ENCODE assay signal across 1 cellular context in the genomic region with DNA sequence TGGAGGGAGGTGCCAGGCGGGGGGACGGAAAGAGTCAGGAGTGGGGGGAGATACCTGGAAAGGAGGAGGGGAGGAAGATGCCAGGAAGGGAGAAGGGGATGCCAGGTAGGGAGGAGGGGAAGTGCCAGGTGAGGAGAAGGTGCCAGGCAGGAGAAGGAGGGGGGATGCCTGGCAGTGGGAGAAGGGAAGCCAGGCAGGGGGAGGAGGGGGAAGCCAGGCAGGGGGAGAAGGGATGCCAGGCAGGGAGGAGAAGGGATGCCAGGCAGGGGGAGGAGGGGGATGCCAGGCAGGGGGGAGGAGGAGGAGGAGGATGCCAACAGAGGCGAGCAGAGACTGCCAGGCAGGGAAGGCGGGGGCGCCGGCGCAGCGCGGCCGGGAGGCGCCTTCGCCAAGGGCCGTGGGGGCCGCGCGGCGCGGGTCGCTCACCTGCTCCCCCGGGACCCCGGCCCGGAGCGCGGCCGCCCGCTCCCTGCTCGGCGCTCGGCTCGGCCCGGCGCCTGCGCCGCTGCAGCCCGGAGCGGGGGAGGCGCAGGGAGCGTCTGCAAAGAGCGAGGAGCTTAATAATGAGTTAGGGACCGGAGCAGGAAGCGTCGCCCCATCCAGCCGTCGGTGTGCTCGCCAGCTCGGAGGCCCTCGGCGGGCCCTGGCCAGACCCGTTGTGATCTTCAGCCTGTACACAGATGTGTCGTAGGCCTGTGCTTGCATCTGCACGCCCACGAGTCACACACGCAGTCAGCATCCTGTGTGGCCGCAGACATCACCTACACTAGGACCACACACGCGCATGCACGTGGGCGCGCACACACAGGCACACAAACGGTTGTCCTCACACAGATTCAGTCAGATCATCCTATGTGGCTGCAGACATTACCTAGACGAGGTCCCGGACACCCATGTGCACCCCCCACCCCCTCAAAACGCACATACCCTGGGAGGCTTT.
TF ChIP-seq lines count a peak whose summit lies in the region.

No MANE protein-coding gene starts in this region.

TF ChIP-seq in K562, 482 proteins besides CTCF, POLR2A, EP300 and RAD21 (continued from another document and continues in another):
- TF ChIP-seq, protein P1, sequence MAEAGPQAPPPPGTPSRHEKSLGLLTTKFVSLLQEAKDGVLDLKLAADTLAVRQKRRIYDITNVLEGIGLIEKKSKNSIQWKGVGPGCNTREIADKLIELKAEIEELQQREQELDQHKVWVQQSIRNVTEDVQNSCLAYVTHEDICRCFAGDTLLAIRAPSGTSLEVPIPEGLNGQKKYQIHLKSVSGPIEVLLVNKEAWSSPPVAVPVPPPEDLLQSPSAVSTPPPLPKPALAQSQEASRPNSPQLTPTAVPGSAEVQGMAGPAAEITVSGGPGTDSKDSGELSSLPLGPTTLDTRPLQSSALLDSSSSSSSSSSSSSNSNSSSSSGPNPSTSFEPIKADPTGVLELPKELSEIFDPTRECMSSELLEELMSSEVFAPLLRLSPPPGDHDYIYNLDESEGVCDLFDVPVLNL (CRISPR knock-in tag; IDR thresholded peaks at IDR 0.05; ENCODE audit: low read depth), result no peak
- TF ChIP-seq, protein P2, sequence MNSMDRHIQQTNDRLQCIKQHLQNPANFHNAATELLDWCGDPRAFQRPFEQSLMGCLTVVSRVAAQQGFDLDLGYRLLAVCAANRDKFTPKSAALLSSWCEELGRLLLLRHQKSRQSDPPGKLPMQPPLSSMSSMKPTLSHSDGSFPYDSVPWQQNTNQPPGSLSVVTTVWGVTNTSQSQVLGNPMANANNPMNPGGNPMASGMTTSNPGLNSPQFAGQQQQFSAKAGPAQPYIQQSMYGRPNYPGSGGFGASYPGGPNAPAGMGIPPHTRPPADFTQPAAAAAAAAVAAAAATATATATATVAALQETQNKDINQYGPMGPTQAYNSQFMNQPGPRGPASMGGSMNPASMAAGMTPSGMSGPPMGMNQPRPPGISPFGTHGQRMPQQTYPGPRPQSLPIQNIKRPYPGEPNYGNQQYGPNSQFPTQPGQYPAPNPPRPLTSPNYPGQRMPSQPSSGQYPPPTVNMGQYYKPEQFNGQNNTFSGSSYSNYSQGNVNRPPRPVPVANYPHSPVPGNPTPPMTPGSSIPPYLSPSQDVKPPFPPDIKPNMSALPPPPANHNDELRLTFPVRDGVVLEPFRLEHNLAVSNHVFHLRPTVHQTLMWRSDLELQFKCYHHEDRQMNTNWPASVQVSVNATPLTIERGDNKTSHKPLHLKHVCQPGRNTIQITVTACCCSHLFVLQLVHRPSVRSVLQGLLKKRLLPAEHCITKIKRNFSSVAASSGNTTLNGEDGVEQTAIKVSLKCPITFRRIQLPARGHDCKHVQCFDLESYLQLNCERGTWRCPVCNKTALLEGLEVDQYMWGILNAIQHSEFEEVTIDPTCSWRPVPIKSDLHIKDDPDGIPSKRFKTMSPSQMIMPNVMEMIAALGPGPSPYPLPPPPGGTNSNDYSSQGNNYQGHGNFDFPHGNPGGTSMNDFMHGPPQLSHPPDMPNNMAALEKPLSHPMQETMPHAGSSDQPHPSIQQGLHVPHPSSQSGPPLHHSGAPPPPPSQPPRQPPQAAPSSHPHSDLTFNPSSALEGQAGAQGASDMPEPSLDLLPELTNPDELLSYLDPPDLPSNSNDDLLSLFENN (IDR thresholded peaks at IDR 0.05; ENCODE audit: low read depth in 2 of 2, low read length in 2 of 2), result no peak
- TF ChIP-seq YY1 (IDR thresholded peaks at IDR 0.05; ENCODE audit: borderline replicate concordance in 1 of 3, control insufficient read depth in 1 of 3, extremely low read depth in 1 of 3, insufficient read depth in 3 of 3, insufficient read length in 1 of 3, insufficient replicate concordance in 2 of 3, low read depth in 1 of 3, low read length in 2 of 3) (peak in 2 of 3 experiments; percentile 70 to 86), JUND (IDR thresholded peaks at IDR 0.05; ENCODE audit: borderline replicate concordance, low read depth, low read length) (0 out of 2 replicates have a peak, but pooled peaks have one; percentile 2), JUND (tag; IDR thresholded peaks at IDR 0.05; ENCODE audit: borderline replicate concordance, low read depth, low read length) (no peak), FOXJ3 (CRISPR knock-in tag; IDR thresholded peaks at IDR 0.05) (no peak), NUFIP1 (IDR thresholded peaks at IDR 0.05; ENCODE audit: partially characterized antibody) (no peak), BRF2 (IDR thresholded peaks at IDR 0.05; ENCODE audit: borderline replicate concordance, insufficient read depth, insufficient read length) (no peak), MTA1 (IDR thresholded peaks at IDR 0.05; ENCODE audit: borderline replicate concordance) (no peak), HNRNPL (IDR thresholded peaks at IDR 0.05; ENCODE audit: low read depth, low read length) (no peak), EP400 (IDR thresholded peaks at IDR 0.05) (no peak), DEAF1 (CRISPR knock-in tag; IDR thresholded peaks at IDR 0.05) (no peak), NFE2 (IDR thresholded peaks at IDR 0.05; ENCODE audit: low read depth) (no peak), MAX (CRISPR knock-in tag; IDR thresholded peaks at IDR 0.05) (peak; percentile 66), SFPQ (IDR thresholded peaks at IDR 0.05; ENCODE audit: low read depth, low read length) (no peak), SRSF9 (IDR thresholded peaks at IDR 0.05; ENCODE audit: borderline replicate concordance, low read depth, low read length) (no peak), FOXP4 (CRISPR knock-in tag; IDR thresholded peaks at IDR 0.05; ENCODE audit: borderline replicate concordance) (no peak), ARHGAP35 (IDR thresholded peaks at IDR 0.05; ENCODE audit: partially characterized antibody) (no peak), ZNF444 (CRISPR knock-in tag; IDR thresholded peaks at IDR 0.05) (no peak), ESRRB (CRISPR knock-in tag; IDR thresholded peaks at IDR 0.05; ENCODE audit: borderline replicate concordance) (no peak), HMGN3 (IDR thresholded peaks at IDR 0.05; ENCODE audit: borderline replicate concordance, extremely low read depth, insufficient read length, low read depth, low read length) (peak; percentile 49), HNRNPUL1 (IDR thresholded peaks at IDR 0.05; ENCODE audit: low read length) (no peak), HOXB6 (CRISPR knock-in tag; IDR thresholded peaks at IDR 0.05; ENCODE audit: borderline replicate concordance) (no peak), ZNF124 (CRISPR knock-in tag; IDR thresholded peaks at IDR 0.05) (no peak), ZNF174 (CRISPR knock-in tag; IDR thresholded peaks at IDR 0.05) (no peak), ZNF239 (CRISPR knock-in tag; IDR thresholded peaks at IDR 0.05) (no peak), TAF9B (IDR thresholded peaks at IDR 0.05; ENCODE audit: partially characterized antibody) (no peak), TRIM24 (IDR thresholded peaks at IDR 0.05) (no peak; a peak in 1 of 4 replicates), CBX5 (IDR thresholded peaks at IDR 0.05; ENCODE audit: borderline replicate concordance, low read depth) (no peak), ATF1 (CRISPR knock-in tag; IDR thresholded peaks at IDR 0.05) (no peak), ATF1 (tag; IDR thresholded peaks at IDR 0.05) (0 out of 2 replicates have a peak, but pooled peaks have one; percentile 40), MEIS2 (IDR thresholded peaks at IDR 0.05; ENCODE audit: partially characterized antibody) (peak; percentile 28), KDM1A (IDR thresholded peaks at IDR 0.05) (no peak), SMARCE1 (IDR thresholded peaks at IDR 0.05) (no peak)
- TF ChIP-seq, protein P3, sequence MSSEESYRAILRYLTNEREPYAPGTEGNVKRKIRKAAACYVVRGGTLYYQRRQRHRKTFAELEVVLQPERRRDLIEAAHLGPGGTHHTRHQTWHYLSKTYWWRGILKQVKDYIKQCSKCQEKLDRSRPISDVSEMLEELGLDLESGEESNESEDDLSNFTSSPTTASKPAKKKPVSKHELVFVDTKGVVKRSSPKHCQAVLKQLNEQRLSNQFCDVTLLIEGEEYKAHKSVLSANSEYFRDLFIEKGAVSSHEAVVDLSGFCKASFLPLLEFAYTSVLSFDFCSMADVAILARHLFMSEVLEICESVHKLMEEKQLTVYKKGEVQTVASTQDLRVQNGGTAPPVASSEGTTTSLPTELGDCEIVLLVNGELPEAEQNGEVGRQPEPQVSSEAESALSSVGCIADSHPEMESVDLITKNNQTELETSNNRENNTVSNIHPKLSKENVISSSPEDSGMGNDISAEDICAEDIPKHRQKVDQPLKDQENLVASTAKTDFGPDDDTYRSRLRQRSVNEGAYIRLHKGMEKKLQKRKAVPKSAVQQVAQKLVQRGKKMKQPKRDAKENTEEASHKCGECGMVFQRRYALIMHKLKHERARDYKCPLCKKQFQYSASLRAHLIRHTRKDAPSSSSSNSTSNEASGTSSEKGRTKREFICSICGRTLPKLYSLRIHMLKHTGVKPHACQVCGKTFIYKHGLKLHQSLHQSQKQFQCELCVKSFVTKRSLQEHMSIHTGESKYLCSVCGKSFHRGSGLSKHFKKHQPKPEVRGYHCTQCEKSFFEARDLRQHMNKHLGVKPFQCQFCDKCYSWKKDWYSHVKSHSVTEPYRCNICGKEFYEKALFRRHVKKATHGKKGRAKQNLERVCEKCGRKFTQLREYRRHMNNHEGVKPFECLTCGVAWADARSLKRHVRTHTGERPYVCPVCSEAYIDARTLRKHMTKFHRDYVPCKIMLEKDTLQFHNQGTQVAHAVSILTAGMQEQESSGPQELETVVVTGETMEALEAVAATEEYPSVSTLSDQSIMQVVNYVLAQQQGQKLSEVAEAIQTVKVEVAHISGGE (CRISPR knock-in tag; IDR thresholded peaks at IDR 0.05), result no peak
- TF ChIP-seq, protein P4, sequence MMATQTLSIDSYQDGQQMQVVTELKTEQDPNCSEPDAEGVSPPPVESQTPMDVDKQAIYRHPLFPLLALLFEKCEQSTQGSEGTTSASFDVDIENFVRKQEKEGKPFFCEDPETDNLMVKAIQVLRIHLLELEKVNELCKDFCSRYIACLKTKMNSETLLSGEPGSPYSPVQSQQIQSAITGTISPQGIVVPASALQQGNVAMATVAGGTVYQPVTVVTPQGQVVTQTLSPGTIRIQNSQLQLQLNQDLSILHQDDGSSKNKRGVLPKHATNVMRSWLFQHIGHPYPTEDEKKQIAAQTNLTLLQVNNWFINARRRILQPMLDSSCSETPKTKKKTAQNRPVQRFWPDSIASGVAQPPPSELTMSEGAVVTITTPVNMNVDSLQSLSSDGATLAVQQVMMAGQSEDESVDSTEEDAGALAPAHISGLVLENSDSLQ (IDR thresholded peaks at IDR 0.05), result no peak
- TF ChIP-seq, protein P5, sequence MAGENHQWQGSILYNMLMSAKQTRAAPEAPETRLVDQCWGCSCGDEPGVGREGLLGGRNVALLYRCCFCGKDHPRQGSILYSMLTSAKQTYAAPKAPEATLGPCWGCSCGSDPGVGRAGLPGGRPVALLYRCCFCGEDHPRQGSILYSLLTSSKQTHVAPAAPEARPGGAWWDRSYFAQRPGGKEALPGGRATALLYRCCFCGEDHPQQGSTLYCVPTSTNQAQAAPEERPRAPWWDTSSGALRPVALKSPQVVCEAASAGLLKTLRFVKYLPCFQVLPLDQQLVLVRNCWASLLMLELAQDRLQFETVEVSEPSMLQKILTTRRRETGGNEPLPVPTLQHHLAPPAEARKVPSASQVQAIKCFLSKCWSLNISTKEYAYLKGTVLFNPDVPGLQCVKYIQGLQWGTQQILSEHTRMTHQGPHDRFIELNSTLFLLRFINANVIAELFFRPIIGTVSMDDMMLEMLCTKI (IDR thresholded peaks at IDR 0.05; ENCODE audit: partially characterized antibody), result no peak
